In the genomic region with DNA sequence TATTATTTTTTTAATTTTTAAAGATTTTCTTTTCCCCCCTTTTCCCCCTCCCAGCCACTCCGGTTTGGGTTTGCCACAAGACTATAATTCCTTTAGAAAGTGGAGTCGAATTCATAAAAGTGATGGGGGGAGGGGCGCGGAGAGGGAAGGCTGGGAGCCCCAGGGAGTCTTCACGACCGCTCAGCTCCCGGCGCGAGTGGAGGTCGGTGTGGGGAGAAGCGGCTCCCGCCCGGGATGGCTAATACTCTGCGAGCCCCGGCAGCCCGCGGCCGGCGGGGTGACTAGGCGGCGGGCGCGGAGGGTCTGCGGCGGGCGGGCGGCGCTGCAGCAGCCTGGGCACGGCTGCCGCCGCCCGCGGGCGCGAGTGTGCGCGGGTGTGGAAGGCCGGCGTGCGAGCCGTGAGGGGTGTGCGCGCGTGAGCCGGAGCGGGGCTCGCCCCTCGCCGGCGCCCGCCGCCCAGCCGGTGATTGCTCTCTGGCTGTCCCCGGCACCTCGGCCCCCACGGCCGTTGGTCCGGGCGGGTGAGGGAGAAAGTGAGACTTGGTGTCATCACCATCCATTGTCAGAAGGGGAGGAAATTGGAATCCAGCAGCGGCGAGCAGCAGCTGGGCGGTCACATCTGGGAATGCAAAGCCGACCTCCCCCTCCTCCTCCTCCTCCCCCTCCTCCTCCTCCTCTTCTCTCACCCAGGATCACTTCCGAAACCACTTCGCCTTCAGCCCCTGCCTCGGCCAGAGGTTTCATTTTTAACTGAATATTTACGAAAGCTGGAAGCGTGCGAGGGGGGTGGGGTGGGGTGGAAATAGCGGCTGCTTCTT, we compare ENCODE assay signal across 8 cellular contexts. TPM values are rescaled to one million over a fixed set of nuclear protein-coding genes. Genes with fewer than 3 reads are reported as not detected.
DNase-seq lines count a peak whose midpoint lies in the region; ATAC-seq and TF ChIP-seq lines count a peak whose summit lies in the region.

A gene with protein sequence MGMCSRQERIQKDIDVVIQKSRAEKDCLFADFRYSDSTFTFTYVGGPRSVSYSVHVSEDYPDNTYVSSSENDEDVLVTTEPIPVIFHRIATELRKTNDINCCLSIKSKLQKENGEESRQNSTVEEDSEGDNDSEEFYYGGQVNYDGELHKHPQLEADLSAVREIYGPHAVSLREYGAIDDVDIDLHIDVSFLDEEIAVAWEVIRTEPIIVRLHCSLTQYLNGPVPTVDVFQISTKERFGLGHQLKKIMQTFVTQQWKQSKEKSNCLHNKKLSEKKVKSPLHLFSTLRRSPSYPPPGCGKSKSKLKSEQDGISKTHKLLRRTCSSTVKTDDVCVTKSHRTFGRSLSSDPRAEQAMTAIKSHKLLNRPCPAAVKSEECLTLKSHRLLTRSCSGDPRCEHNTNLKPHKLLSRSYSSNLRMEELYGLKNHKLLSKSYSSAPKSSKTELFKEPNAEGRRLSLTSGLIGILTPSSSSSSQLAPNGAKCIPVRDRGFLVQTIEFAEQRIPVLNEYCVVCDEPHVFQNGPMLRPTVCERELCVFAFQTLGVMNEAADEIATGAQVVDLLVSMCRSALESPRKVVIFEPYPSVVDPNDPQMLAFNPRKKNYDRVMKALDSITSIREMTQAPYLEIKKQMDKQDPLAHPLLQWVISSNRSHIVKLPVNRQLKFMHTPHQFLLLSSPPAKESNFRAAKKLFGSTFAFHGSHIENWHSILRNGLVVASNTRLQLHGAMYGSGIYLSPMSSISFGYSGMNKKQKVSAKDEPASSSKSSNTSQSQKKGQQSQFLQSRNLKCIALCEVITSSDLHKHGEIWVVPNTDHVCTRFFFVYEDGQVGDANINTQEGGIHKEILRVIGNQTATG (plus strand): TSS at position 377 of the 818 bp plus-strand sequence. CDS start 459 bp downstream, outside the sequence.

- POLR2A ChIA-PET in IMR-90 (lab: Charles Lee; ENCODE audit: unreplicated experiment): no interaction called here

- H4K20me1 ChIP-seq in IMR-90 (ENCODE audit: insufficient read depth, low read length): no peaks in the 10 kb centered on the region

- TF ChIP-seq POLR2A in IMR-90 (IDR thresholded peaks at IDR 0.05; ENCODE audit: low read depth, low read length): 0 out of 2 replicates have a peak, but pooled peaks have one; percentile 5

- peak within 1 kb of the TSS; percentile 94 to 99 (median 99) for H3K4me3 Mint-ChIP-seq in brain

- dilution Hi-C loops in IMR-90 (cut with HindIII; ENCODE audit: low sequenced_read_pairs, unreplicated experiment): no loop called here

- H3K27me3 ChIP-seq in IMR-90 (ENCODE audit: control insufficient read depth, insufficient read depth, low read length) (no peaks in the 10 kb centered on the region), skeletal muscle tissue (ENCODE audit: control insufficient read depth in 3 of 3, insufficient read depth in 3 of 3, low read length in 3 of 3) (peaks cover 0 to 6% (median 0%) of the 10 kb centered on the region in 3 donors)

- H3K4me1 Mint-ChIP-seq in brain: peaks cover 36% of the 10 kb centered on the region

- H3K9me1 ChIP-seq in IMR-90 (ENCODE audit: insufficient read depth, low read length): no peaks in the 10 kb centered on the region

- peak within 1 kb of the TSS; percentile 84 to 96 (median 94) for H3K27ac Mint-ChIP-seq in brain

- no peak within 1 kb of the TSS for H2AK5ac ChIP-seq in IMR-90 (ENCODE audit: low read depth, low read length)

- DNase-seq in CD1c-positive myeloid dendritic cell (ENCODE audit: extremely low spot score): peak; percentile 57
- DNase-seq in IMR-90: peak; percentile 30
- peak; percentile 43 for DNase-seq in T-helper 9 cell
- peak; percentile 58 for DNase-seq in iPS-NIHi11 (ENCODE audit: low spot score)
- DNase-seq in NCI-H446 treated with DMSO at 0.1 percent for 48 hours (lab: John Stamatoyannopoulos, UW): no peak

- H2AK9ac ChIP-seq in IMR-90 (replicated peaks; ENCODE audit: low read depth, low read length, poor library complexity): peak within 1 kb of the TSS; percentile 5

- no peak for TF ChIP-seq CTCF in IMR-90 (conservative IDR thresholded peaks at IDR 0.05; ENCODE audit: low read depth, low read length)
- TF ChIP-seq CTCF in brain (conservative IDR thresholded peaks at IDR 0.05): no peak

- H3K14ac ChIP-seq in IMR-90 (replicated peaks; ENCODE audit: low read depth, low read length): 0 out of 2 replicates have a peak within 1 kb of the TSS, but pooled peaks have one; percentile 63

- peak within 1 kb of the TSS; percentile 68; the same call in 1 of the 2 replicates for H3K23ac ChIP-seq in IMR-90 (ENCODE audit: low read depth, low read length)

- ATAC-seq in GM19452 (IDR thresholded peaks at IDR 0.05; ENCODE audit: unreplicated experiment): peak; percentile 40
- ATAC-seq in IMR-90 (ENCODE audit: low read depth): peak; percentile 77

- peak within 1 kb of the TSS; percentile 15; the same call in 1 of the 3 replicates for H2BK15ac ChIP-seq in IMR-90 (ENCODE audit: low read depth, low read length)

- H3K56ac ChIP-seq in IMR-90 (ENCODE audit: extremely low read depth, insufficient read depth, low read length): peak within 1 kb of the TSS; percentile 65; the same call in 1 of the 2 replicates

- peak within 1 kb of the TSS; percentile 52; the same call in 1 of the 2 replicates for H2BK120ac ChIP-seq in IMR-90 (ENCODE audit: low read depth, low read length)

- 0% methylated on average over 5 of the region's 70 CpGs; no CpG with 5 or more reads in 1 of the 2 experiments for WGBS in IMR-90 (ENCODE audit: extremely low coverage in 2 of 2, insufficient read length in 1 of 2), 2 experiments

- H3K9ac ChIP-seq in IMR-90 (ENCODE audit: low read depth, low read length) (peak within 1 kb of the TSS; percentile 87), skeletal muscle tissue (ENCODE audit: low read depth in 1 of 3, low read length in 3 of 3) (peak within 1 kb of the TSS; percentile 61 to 80 (median 78))

- peak within 1 kb of the TSS; percentile 74 for H3K18ac ChIP-seq in IMR-90 (ENCODE audit: low read depth, low read length)

- H3K36me3 Mint-ChIP-seq in brain: no peaks in the 10 kb centered on the region

- H2BK20ac ChIP-seq in IMR-90 (ENCODE audit: low read depth, low read length): no peak within 1 kb of the TSS

- peak within 1 kb of the TSS; percentile 92 for H2AFZ ChIP-seq in IMR-90 (replicated peaks; ENCODE audit: low read length, poor library complexity)

- H3K27ac ChIP-seq in IMR-90 (ENCODE audit: insufficient read depth, low read length) (peak within 1 kb of the TSS; percentile 90), skeletal muscle tissue (ENCODE audit: low read depth, low read length) (peak within 1 kb of the TSS; percentile 73)

- peaks cover 21% of the 10 kb centered on the region for H3K27me3 Mint-ChIP-seq in brain

- H3K36me3 ChIP-seq in IMR-90 (ENCODE audit: control insufficient read depth, insufficient read depth, low read length) (no peaks in the 10 kb centered on the region), skeletal muscle tissue (ENCODE audit: control insufficient read depth in 3 of 3, insufficient read depth in 3 of 3, low read length in 3 of 3) (no peaks in the 10 kb centered on the region)

- intact Hi-C loops in IMR-90 (cut with micrococcal nuclease): loop anchor here (2.0 to 10.0 kb wide), 2 partner anchors 52 to 78 kb away; no protein-coding TSS in a partner anchor

- peak within 1 kb of the TSS in 1 of 2 experiments; percentile 82; a peak in 2 of 4 replicates for H4K8ac ChIP-seq in IMR-90 (ENCODE audit: low read depth in 2 of 2, low read length in 2 of 2)

- H4K5ac ChIP-seq in IMR-90 (ENCODE audit: low read depth, low read length): peak within 1 kb of the TSS; percentile 90

- H3K9me3 ChIP-seq in IMR-90 (ENCODE audit: control insufficient read depth, insufficient read depth, low read length) (no peaks in the 10 kb centered on the region), skeletal muscle tissue (ENCODE audit: control insufficient read depth in 3 of 3, low read length in 3 of 3) (no peaks in the 10 kb centered on the region)

- in situ Hi-C loops in IMR-90 (cut with MboI; ENCODE audit: low sequenced_read_pairs): no loop called here

- H2BK5ac ChIP-seq in IMR-90 (ENCODE audit: low read depth, low read length, poor library complexity, severe bottlenecking): peak within 1 kb of the TSS; percentile 68

- CTCF ChIA-PET in IMR-90 (lab: Yijun Ruan, JAX): no interaction called here

- H3K9me3 Mint-ChIP-seq in brain: peaks cover 0 to 4% (median 0%) of the 10 kb centered on the region in 5 experiments

- H3K4me2 ChIP-seq in IMR-90 (ENCODE audit: low read depth, low read length): peak within 1 kb of the TSS; percentile 68

- peak within 1 kb of the TSS; percentile 46 for H3K4ac ChIP-seq in IMR-90 (ENCODE audit: low read depth, low read length)

- H3K4me1 ChIP-seq in IMR-90 (ENCODE audit: control insufficient read depth, insufficient read depth, low read length) (no peaks in the 10 kb centered on the region), skeletal muscle tissue (ENCODE audit: control insufficient read depth in 3 of 3, insufficient read depth in 3 of 3, low read length in 3 of 3) (peaks cover 0 to 7% (median 5%) of the 10 kb centered on the region in 3 donors)

- BruUV-seq in IMR-90 (replicated peaks; lab: Mats Ljungman, UMichigan): no TSS peak

- H3K79me1 ChIP-seq in IMR-90 (ENCODE audit: low read depth in 1 of 2, low read length in 2 of 2): peaks cover 0 to 7% of the 10 kb centered on the region in 2 experiments; a peak in 3 of 4 replicates

- peak within 1 kb of the TSS; percentile 100 for H3K4me3 ChIP-seq in IMR-90 (ENCODE audit: insufficient read depth, low read depth, low read length)
- peak within 1 kb of the TSS; percentile 68 to 83 (median 80) for H3K4me3 ChIP-seq in skeletal muscle tissue (ENCODE audit: low read length in 3 of 3)

- peak within 1 kb of the TSS; percentile 62; the same call in 1 of the 2 replicates for H4K91ac ChIP-seq in IMR-90 (ENCODE audit: insufficient read depth, low read depth, low read length)

- no peak for TF ChIP-seq RAD21 in IMR-90 (IDR thresholded peaks at IDR 0.05; ENCODE audit: low read length)

TF ChIP-seq in IMR-90, 13 proteins besides CTCF, POLR2A, EP300 and RAD21 (continues in another document):
- TF ChIP-seq, protein P1, sequence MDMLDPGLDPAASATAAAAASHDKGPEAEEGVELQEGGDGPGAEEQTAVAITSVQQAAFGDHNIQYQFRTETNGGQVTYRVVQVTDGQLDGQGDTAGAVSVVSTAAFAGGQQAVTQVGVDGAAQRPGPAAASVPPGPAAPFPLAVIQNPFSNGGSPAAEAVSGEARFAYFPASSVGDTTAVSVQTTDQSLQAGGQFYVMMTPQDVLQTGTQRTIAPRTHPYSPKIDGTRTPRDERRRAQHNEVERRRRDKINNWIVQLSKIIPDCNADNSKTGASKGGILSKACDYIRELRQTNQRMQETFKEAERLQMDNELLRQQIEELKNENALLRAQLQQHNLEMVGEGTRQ (IDR thresholded peaks at IDR 0.05; ENCODE audit: low read depth, low read length): no peak
- TF ChIP-seq MXI1 (IDR thresholded peaks at IDR 0.05; ENCODE audit: borderline replicate concordance, low read depth, low read length) (no peak), MAFK (IDR thresholded peaks at IDR 0.05; ENCODE audit: low read depth, low read length) (no peak), CEBPB (IDR thresholded peaks at IDR 0.05; ENCODE audit: low read depth, low read length) (no peak)

RNA-seq across cellular contexts. Expression of the gene that starts here (rescaled TPM):
- total RNA-seq in IMR-90 (2012; rRNA removed) (8.2 and 8.6 TPM in 2 replicates), skeletal muscle tissue (12.0 TPM)
- polyA plus RNA-seq in IMR-90 (2012; rRNA removed) (6.5 and 6.9 TPM in 2 replicates), brain (ENCODE audit: insufficient read depth, low read depth, low replicate concordance) (8.1 TPM)
- 1.8 and 1.9 TPM in 2 replicates for polyA plus RNA-seq in IMR-90 (2012; cell fraction: cytosol; rRNA removed)
- polyA plus RNA-seq in IMR-90 (2012; cell fraction: nucleus; rRNA removed; ENCODE audit: low replicate concordance): 3.2 and 18.6 TPM in 2 replicates
